ENCODE assay signal across 8 cellular contexts in the genomic region with DNA sequence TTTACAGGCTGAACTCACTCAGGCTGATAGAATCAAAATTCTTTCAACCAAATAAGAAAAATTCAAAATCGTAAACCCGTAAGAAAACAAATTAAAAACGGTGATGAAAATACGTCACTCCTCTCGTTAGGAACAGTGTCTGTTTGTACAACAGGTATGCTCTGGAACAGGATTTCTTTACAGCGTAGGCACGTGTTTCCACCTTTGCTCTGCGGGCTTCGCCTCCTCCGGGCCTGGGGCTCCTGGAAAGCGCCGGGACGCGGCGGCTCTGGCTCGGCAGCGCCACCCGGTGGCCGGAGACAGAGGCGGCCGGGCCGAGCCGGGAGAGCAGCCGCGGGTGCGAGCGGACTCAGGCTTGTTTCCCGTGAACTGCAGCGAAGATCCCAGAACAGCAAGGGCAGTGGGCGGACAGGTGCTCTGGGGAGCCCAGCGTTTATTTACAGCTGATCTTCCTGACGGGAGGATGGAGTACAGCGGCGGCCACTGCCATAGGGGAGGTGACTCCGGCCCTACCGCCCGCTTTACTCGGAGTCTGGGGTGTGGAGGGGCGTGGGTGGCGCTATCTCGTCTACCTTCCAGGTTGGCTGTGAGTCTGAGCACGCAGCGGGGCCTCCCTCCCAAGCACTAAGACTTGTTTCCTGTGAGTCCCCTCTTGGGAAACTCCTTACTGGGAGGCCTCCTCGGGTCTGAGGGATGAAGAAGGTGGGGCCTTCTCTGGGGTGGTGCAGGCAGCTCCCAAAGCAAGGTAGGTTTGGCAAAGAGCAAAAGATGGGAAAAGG. TPM values are rescaled to one million over a fixed set of nuclear protein-coding genes. Genes with fewer than 3 reads are reported as not detected.
DNase-seq lines count a peak whose midpoint lies in the region; ATAC-seq, FAIRE-seq and TF ChIP-seq lines count a peak whose summit lies in the region.

No MANE protein-coding gene starts in this region.

- no peak overlapping the region for H3K4me3 Mint-ChIP-seq in mesothelial cell of epicardium
- no peak overlapping the region for H3K4me3 Mint-ChIP-seq in stimulated activated memory B cell treated with anti-CD40 and anti-IgM and Interleukin-4, amounts not matched to agents 10 μg/mL and 1 μg/mL and 100 μg/mL, for 72 hours

- H3K27ac Mint-ChIP-seq in mesothelial cell of epicardium, result peak overlapping the region; percentile 61
- H3K27ac Mint-ChIP-seq in stimulated activated memory B cell treated with anti-CD40 and anti-IgM and Interleukin-4, amounts not matched to agents 10 μg/mL and 1 μg/mL and 100 μg/mL, for 72 hours, result peak overlapping the region; percentile 44

- peak; percentile 75 for ATAC-seq in stimulated activated memory B cell treated with anti-CD40 and anti-IgM and Interleukin-4, amounts not matched to agents 10 μg/mL and 1 μg/mL and 100 μg/mL, for 72 hours
- ATAC-seq in GM21423 (IDR thresholded peaks at IDR 0.05; ENCODE audit: unreplicated experiment), result no peak
- no peak for ATAC-seq in HG02588 (IDR thresholded peaks at IDR 0.05; ENCODE audit: unreplicated experiment)

- TF ChIP-seq CTCF in D721Med (IDR thresholded peaks at IDR 0.05; ENCODE audit: insufficient read depth, missing control alignments) (peak; percentile 46), mesothelial cell of epicardium (IDR thresholded peaks at IDR 0.05; ENCODE audit: unreplicated experiment) (peak; percentile 94)

- peak; percentile 66 for FAIRE-seq in D721Med (lab: Jason Lieb, UNC)

- H3K9me3 Mint-ChIP-seq in mesothelial cell of epicardium, result no peaks in the 10 kb centered on the region
- no peaks in the 10 kb centered on the region for H3K9me3 Mint-ChIP-seq in stimulated activated memory B cell treated with anti-CD40 and anti-IgM and Interleukin-4, amounts not matched to agents 10 μg/mL and 1 μg/mL and 100 μg/mL, for 72 hours

- H3K4me1 Mint-ChIP-seq in mesothelial cell of epicardium, result peaks cover 22% of the 10 kb centered on the region
- peaks cover 38% of the 10 kb centered on the region for H3K4me1 Mint-ChIP-seq in stimulated activated memory B cell treated with anti-CD40 and anti-IgM and Interleukin-4, amounts not matched to agents 10 μg/mL and 1 μg/mL and 100 μg/mL, for 72 hours

- H3K27me3 Mint-ChIP-seq in mesothelial cell of epicardium (ENCODE audit: low read depth), result peaks cover 4% of the 10 kb centered on the region
- peaks cover 10% of the 10 kb centered on the region for H3K27me3 Mint-ChIP-seq in stimulated activated memory B cell treated with anti-CD40 and anti-IgM and Interleukin-4, amounts not matched to agents 10 μg/mL and 1 μg/mL and 100 μg/mL, for 72 hours

- DNase-seq in D721Med (ENCODE audit: insufficient read length, low spot score) (peak; percentile 76), NCI-H1694 (lab: John Stamatoyannopoulos, UW) (peak; percentile 7), dermis blood vessel endothelial cell (peak; percentile 69), mesothelial cell of epicardium (ENCODE audit: low spot score in 2 of 2, unreplicated experiment in 2 of 2) (peak in 1 of 2 experiments; percentile 80)
- peak; percentile 54 for DNase-seq in activated CD4-positive, alpha-beta T cell treated with anti-CD3 and anti-CD28 coated beads, Interleukin-2, amount 50 U/mL, for 1 hour

- peaks cover 15% of the 10 kb centered on the region for H3K36me3 Mint-ChIP-seq in mesothelial cell of epicardium
- H3K36me3 Mint-ChIP-seq in stimulated activated memory B cell treated with anti-CD40 and anti-IgM and Interleukin-4, amounts not matched to agents 10 μg/mL and 1 μg/mL and 100 μg/mL, for 72 hours, result peaks cover 18% of the 10 kb centered on the region

RNA-seq across cellular contexts. Expression of gene ATP2A3, which starts 40.5 kb away (rescaled TPM):
- total RNA-seq in dermis blood vessel endothelial cell (0.23 TPM in 1 of 2 replicates, not detected in the other), mesothelial cell of epicardium (4.1 to 4.6 TPM (median 4.1 TPM) in 3 replicates)
